In genomic region chr12:108563135-108563803, GRCh38 we compare ENCODE assay signal across 8 cellular contexts. TPM values are rescaled to one million over a fixed set of nuclear protein-coding genes. Genes with fewer than 3 reads are reported as not detected.
DNase-seq lines count a peak whose midpoint lies in the region; ATAC-seq, FAIRE-seq and TF ChIP-seq lines count a peak whose summit lies in the region.

No MANE protein-coding gene starts in this region.

- in situ Hi-C loops in G401 (cut with HindIII; ENCODE audit: low sequenced_read_pairs) = no loop called here

- ATAC-seq in HG02623 (IDR thresholded peaks at IDR 0.05; ENCODE audit: unreplicated experiment) (peak; percentile 28), T-cell (replicated peaks in 1 of 4) (peak; percentile 43 to 61 (median 50))

- peak; percentile 82 for DNase-seq in G401 (ENCODE audit: low spot score)
- DNase-seq in NCI-H146 treated with DMSO at 0.1 percent for 48 hours (lab: John Stamatoyannopoulos, UW; ENCODE audit: unreplicated experiment) = peak; percentile 62
- DNase-seq in T-cell = peak; percentile 73 to 93 (median 88)
- DNase-seq in amniotic stem cell (lab: John Stamatoyannopoulos, UW) = peak; percentile 84
- peak; percentile 90 for DNase-seq in right atrium auricular region (ENCODE audit: low spot score)
- peak; percentile 62 for DNase-seq in pulmonary artery endothelial cell (ENCODE audit: low read depth, low spot score)
- DNase-seq in urothelium cell line (ENCODE audit: low spot score) = peak; percentile 72

- H3K4me3 ChIP-seq in right atrium auricular region = peak overlapping the region; percentile 86 to 97

- FAIRE-seq in urothelium cell line (lab: Jason Lieb, UNC) = no peak

- H3K27me3 Mint-ChIP-seq in T-cell = no peaks in the 10 kb centered on the region

- CTCF ChIA-PET in T-cell (lab: Charles Lee) = interaction anchor here (0.7 to 11.9 kb wide), 11 partner anchors 54 to 530 kb away, joined by 3 to 140 read pairs (median 5); partner anchors contain the start of gene ALKBH2 (in 1 of the 2)

- peaks cover 19% of the 10 kb centered on the region for H3K36me3 Mint-ChIP-seq in T-cell

- no peaks in the 10 kb centered on the region for H3K9me3 ChIP-seq in right atrium auricular region

- POLR2A ChIA-PET in T-cell (lab: Charles Lee) = interaction anchor here in 1 of 2 donors (1.1 to 1.3 kb wide), 2 partner anchors 53 to 55 kb away, joined by 3 read pairs; no protein-coding TSS in a partner anchor

- TF ChIP-seq CTCF in right atrium auricular region (IDR thresholded peaks at IDR 0.05) = peak; percentile 69 to 87

- H3K27ac ChIP-seq in right atrium auricular region = peak overlapping the region; percentile 87 to 90

- no peaks in the 10 kb centered on the region for H3K9me3 Mint-ChIP-seq in T-cell

- peak overlapping the region; percentile 98 to 100 (median 100) for H3K4me3 Mint-ChIP-seq in T-cell

- peaks cover 41% of the 10 kb centered on the region for H3K36me3 ChIP-seq in right atrium auricular region

- H3K4me1 Mint-ChIP-seq in T-cell = peaks cover 47 to 74% (median 69%) of the 10 kb centered on the region in 3 donors

- no peaks in the 10 kb centered on the region for H3K27me3 ChIP-seq in right atrium auricular region

- peaks cover 0 to 55% of the 10 kb centered on the region in 2 donors for H3K4me1 ChIP-seq in right atrium auricular region

- peak overlapping the region; percentile 86 to 91 for H3K27ac Mint-ChIP-seq in T-cell

RNA-seq across cellular contexts. Expression of gene ISCU, which starts 0.9 kb away (rescaled TPM):
- 157 and 159 TPM in 2 replicates for total RNA-seq in G401 (2014; rRNA removed; shearing (Covaris generic))
- total RNA-seq in T-cell (100 to 1,000 TPM; 108 to 190 (median 130) TPM), right atrium auricular region (100 to 1,000 TPM; 421 to 433 TPM), pulmonary artery endothelial cell (93.0 and 93.8 TPM in 2 replicates)

RNA-seq across cellular contexts. Expression of gene SART3, which starts 2.3 kb away (rescaled TPM):
- 61.3 and 72.8 TPM in 2 replicates for total RNA-seq in G401 (2014; rRNA removed; shearing (Covaris generic))
- total RNA-seq in T-cell (100 to 1,000 TPM in 1 of 5 donors, 10 to 100 TPM in 4; 76.3 to 107 (median 84.9) TPM), right atrium auricular region (10 to 100 TPM; 33.4 to 44.4 TPM), pulmonary artery endothelial cell (74.3 and 77.2 TPM in 2 replicates)

RNA-seq across cellular contexts. Expression of gene TMEM119, which starts 34.6 kb away (rescaled TPM):
- 0.58 and 7.3 TPM in 2 replicates for total RNA-seq in G401 (2014; rRNA removed; shearing (Covaris generic))
- total RNA-seq in T-cell (1 to 10 TPM in 2 of 5 donors, under 1 TPM in 3; 0.13 to 3.9 (median 0.98) TPM), right atrium auricular region (1 to 10 TPM; 1.8 to 5.5 TPM), pulmonary artery endothelial cell (not detected in 2 replicates)

RNA-seq across cellular contexts. Expression of gene FICD, which starts 48.2 kb away (rescaled TPM):
- total RNA-seq in G401 (2014; rRNA removed; shearing (Covaris generic)) = 1.0 and 1.7 TPM in 2 replicates
- total RNA-seq in T-cell = 1 to 10 TPM; 5.0 to 9.3 (median 7.8) TPM
- total RNA-seq in right atrium auricular region = 1 to 10 TPM; 2.6 to 7.5 TPM
- 8.2 and 11.4 TPM in 2 replicates for total RNA-seq in pulmonary artery endothelial cell

Comparison
In these comparisons a context has a peak if more than half of its experiments do, and no peak if none do; other contexts are left out.
1. Peak in every context shown above with its lines: DNase-seq, ATAC-seq, H3K4me3 ChIP-seq and H3K27ac ChIP-seq.